ENCODE assay signal across 13 cellular contexts in genomic region chr6:86619428-86619827, GRCh38.
"Had no signal": no experiment of that assay in that cellular context is flagged by ENCODE, and none has a peak within 500 bp of the region (broad histone marks: within the 10 kb centered on the region; RNA-seq: fewer than 3 reads in every experiment).

No MANE protein-coding gene starts in this region.

- H3K4me1 ChIP-seq: colonic mucosa, esophagus muscularis mucosa, esophagus squamous epithelium, foreskin keratinocyte, gastrocnemius medialis, gastroesophageal sphincter, heart left ventricle, heart right ventricle had no signal

- H3K36me3 ChIP-seq: colonic mucosa, esophagus muscularis mucosa, esophagus squamous epithelium, gastrocnemius medialis, gastroesophageal sphincter, heart left ventricle, heart right ventricle had no signal

- H3K9me3 ChIP-seq: colonic mucosa, esophagus squamous epithelium, gastrocnemius medialis, gastroesophageal sphincter had no signal

- H3K4me3 ChIP-seq: colonic mucosa, coronary artery, dorsolateral prefrontal cortex, esophagus muscularis mucosa, esophagus squamous epithelium, gastrocnemius medialis, gastroesophageal sphincter, heart left ventricle, heart right ventricle had no signal

- ATAC-seq: effector memory CD8-positive, alpha-beta T cell; esophagus mucosa; foreskin keratinocyte; gastrocnemius medialis; gastroesophageal sphincter; heart left ventricle; heart right ventricle had no signal

- H3K27ac ChIP-seq: colonic mucosa, coronary artery, dorsolateral prefrontal cortex, epithelial cell of prostate, esophagus muscularis mucosa, esophagus squamous epithelium, foreskin keratinocyte, gastrocnemius medialis, gastroesophageal sphincter, heart left ventricle, heart right ventricle had no signal
